25 cellular contexts compared by ENCODE assay signal in the genomic region with DNA sequence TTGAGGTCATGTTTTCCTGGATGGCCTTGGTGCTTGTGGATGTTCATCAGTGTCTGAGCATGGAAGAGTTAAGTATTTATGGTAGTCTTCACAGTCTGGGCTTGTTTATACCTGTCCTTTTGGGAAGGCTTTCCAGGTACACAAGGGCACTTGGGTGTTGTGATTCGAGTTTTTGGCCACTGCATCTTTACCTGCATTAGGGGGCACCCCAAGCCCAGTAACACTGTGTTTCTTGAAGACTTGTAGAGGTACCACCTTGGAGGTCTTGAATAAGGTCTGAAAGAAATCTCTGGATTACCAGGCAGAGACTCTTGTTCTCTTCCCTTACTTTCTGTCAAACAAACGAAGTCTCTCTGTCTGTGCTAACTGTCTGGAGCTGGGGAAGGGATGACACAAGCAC. TPM values are rescaled to one million over a fixed set of nuclear protein-coding genes. Genes with fewer than 3 reads are reported as not detected.
A peak's percentile ranks its signal among the peaks of the same experiment; 100 is the strongest.
DNase-seq lines count a peak whose midpoint lies in the region; ATAC-seq, FAIRE-seq and TF ChIP-seq lines count a peak whose summit lies in the region.
"Had no signal": no experiment of that assay in that cellular context is flagged by ENCODE, and none has a peak within 500 bp of the region (broad histone marks: within the 10 kb centered on the region; RNA-seq: fewer than 3 reads in every experiment).

No MANE protein-coding gene starts in this region.

- H2AFZ ChIP-seq in Loucy (ENCODE audit: low read length) (no peak overlapping the region), keratinocyte (ENCODE audit: control insufficient read depth, low read length) (peak overlapping the region; percentile 27)
- H2AFZ ChIP-seq: GM23248, PC-9 had no signal

- H3K4me2 ChIP-seq in Loucy (ENCODE audit: low read depth, low read length, poor library complexity, severe bottlenecking) (no peak overlapping the region), keratinocyte (ENCODE audit: control insufficient read depth, extremely low read depth, insufficient read depth, low read depth, low read length) (peak overlapping the region; percentile 27)
- H3K4me2 ChIP-seq: BLaER1, KMS-11, PC-9 had no signal

- peaks cover 15% of the 10 kb centered on the region for H3K4me1 Mint-ChIP-seq in chondrocyte (ENCODE audit: low read depth)

- FAIRE-seq in keratinocyte (lab: Jason Lieb, UNC) = peak; percentile 67
- FAIRE-seq: A204.1 had no signal

- no peaks in the 10 kb centered on the region for H4K20me1 ChIP-seq in Loucy (ENCODE audit: insufficient read depth, low read length, poor library complexity, severe bottlenecking)
- H4K20me1 ChIP-seq in keratinocyte (ENCODE audit: control insufficient read depth, extremely low read depth, insufficient read depth, low read length) = no peaks in the 10 kb centered on the region
- H4K20me1 ChIP-seq: BLaER1 had no signal

- H3K36me3 ChIP-seq in Loucy (ENCODE audit: insufficient read depth, low read length) (no peaks in the 10 kb centered on the region), keratinocyte (ENCODE audit: control insufficient read depth in 2 of 2, extremely low read depth in 1 of 2, insufficient read depth in 2 of 2, low read length in 2 of 2) (no peaks in the 10 kb centered on the region), tibial nerve (no peaks in the 10 kb centered on the region)
- H3K36me3 ChIP-seq: BLaER1, SJCRH30 had no signal

- H3K4me1 ChIP-seq in Loucy (ENCODE audit: insufficient read depth, low read length, poor library complexity, severe bottlenecking) = peaks cover 26% of the 10 kb centered on the region
- H3K4me1 ChIP-seq in keratinocyte (ENCODE audit: control insufficient read depth, extremely low read depth, insufficient read depth, low read length) = peaks cover 6% of the 10 kb centered on the region
- no peaks in the 10 kb centered on the region for H3K4me1 ChIP-seq in tibial nerve
- H3K4me1 ChIP-seq: BLaER1, SJCRH30 had no signal

- TF ChIP-seq CTCF in Loucy (conservative IDR thresholded peaks at IDR 0.05; ENCODE audit: low read length) = peak; percentile 46
- peak; percentile 16 for TF ChIP-seq CTCF in chondrocyte (IDR thresholded peaks at IDR 0.05)
- TF ChIP-seq CTCF in keratinocyte (optimal IDR thresholded peaks at IDR 0.05 in 1 of 3, IDR thresholded peaks at IDR 0.05 in 1 of 3, conservative IDR thresholded peaks at IDR 0.05 in 1 of 3; ENCODE audit: extremely low read depth in 1 of 3, insufficient read depth in 2 of 3, low read length in 3 of 3) = peak in 1 of 3 experiments; percentile 40
- no peak for TF ChIP-seq CTCF in tibial nerve (IDR thresholded peaks at IDR 0.05)

- H3K27me3 Mint-ChIP-seq in chondrocyte (ENCODE audit: low read depth) = no peaks in the 10 kb centered on the region

- H3K9ac ChIP-seq in Loucy (ENCODE audit: low read depth, low read length, poor library complexity, severe bottlenecking) = no peak overlapping the region
- H3K9ac ChIP-seq in keratinocyte (ENCODE audit: control insufficient read depth, extremely low read depth, insufficient read depth, low read length) = no peak overlapping the region
- H3K9ac ChIP-seq: BLaER1, GM23248, KMS-11 had no signal

- H3K9me2 ChIP-seq in Loucy (replicated peaks; ENCODE audit: low read depth, low read length) = no peaks in the 10 kb centered on the region

- no peaks in the 10 kb centered on the region for H3F3A ChIP-seq in Loucy (ENCODE audit: low read depth)

- H3K36me3 Mint-ChIP-seq in chondrocyte (ENCODE audit: low read depth) = peaks cover 12% of the 10 kb centered on the region
- H3K36me3 Mint-ChIP-seq: CD4-positive, CD25-positive, alpha-beta regulatory T cell had no signal

- no peaks in the 10 kb centered on the region for H3K79me2 ChIP-seq in Loucy (ENCODE audit: insufficient read depth, low read length)
- H3K79me2 ChIP-seq in keratinocyte (ENCODE audit: control insufficient read depth, insufficient read depth, low read length) = no peaks in the 10 kb centered on the region

- WGBS in tibial nerve, 2 donors = 78 to 79% methylated on average over 2 of the region's 2 CpGs

- TF ChIP-seq POLR2A in tibial nerve (IDR thresholded peaks at IDR 0.05) = no peak

- H3K9me3 ChIP-seq in Loucy (ENCODE audit: insufficient read depth, low read depth, low read length) (no peaks in the 10 kb centered on the region), keratinocyte (ENCODE audit: control insufficient read depth, low read depth, low read length) (peaks cover 2% of the 10 kb centered on the region), tibial nerve (peaks cover 0 to 9% (median 2%) of the 10 kb centered on the region in 4 donors)
- H3K9me3 ChIP-seq: SJCRH30 had no signal

- TF ChIP-seq EP300 in tibial nerve (IDR thresholded peaks at IDR 0.05) = no peak

- in situ Hi-C loops in KBM-7 (cut with MboI; ENCODE audit: low pct_unique_long_range_greater_than_20kb, low sequenced_read_pairs) = no loop called here

- dilution Hi-C loops in keratinocyte (cut with MboI; ENCODE audit: extremely low pct_ligation_motif_present, low sequenced_read_pairs) = no loop called here

- ATAC-seq in GM21723 (IDR thresholded peaks at IDR 0.05; ENCODE audit: unreplicated experiment) = no peak
- ATAC-seq: Right ventricle myocardium inferior, SK-N-SH treated with all-trans-retinoic acid at 6 μM for 48 hours had no signal

- H3K27ac Mint-ChIP-seq in chondrocyte (ENCODE audit: unreplicated experiment) = no peak overlapping the region
- H3K27ac Mint-ChIP-seq: CD4-positive, CD25-positive, alpha-beta regulatory T cell had no signal

- DNase-seq in ELF-1 (ENCODE audit: low read depth, low spot score) (peak; percentile 13), chondrocyte (ENCODE audit: low spot score) (no peak), keratinocyte (ENCODE audit: low read depth, low spot score) (no peak), KBM-7 (no peak), tibial nerve (ENCODE audit: low spot score in 2 of 2) (no peak)
- DNase-seq: CD4-positive, CD25-positive, alpha-beta regulatory T cell; COR-L47; DMS79 treated with DMSO at 0.1 percent for 48 hours; GM23248; HCEC 1CT; NCI-H1092 treated with DMSO at 0.1 percent for 48 hours; NCI-H1436 treated with DMSO at 0.1 percent for 48 hours; NCI-H1930; NCI-H446; NCI-H524 treated with DMSO at 0.1 percent for 48 hours; NCI-H774; PC-9; SJCRH30 had no signal

- H3K4me3 ChIP-seq in Loucy (ENCODE audit: low read length, poor library complexity, severe bottlenecking) (no peak overlapping the region), keratinocyte (ENCODE audit: control insufficient read depth in 2 of 3, extremely low read depth in 1 of 3, insufficient read depth in 2 of 3, low read depth in 1 of 3, low read length in 3 of 3) (no peak overlapping the region), tibial nerve (no peak overlapping the region)
- H3K4me3 ChIP-seq: BLaER1, GM23248, PC-9, SJCRH30 had no signal

- H3K27me3 ChIP-seq in Loucy (ENCODE audit: insufficient read depth, low read length, poor library complexity, severe bottlenecking) = no peaks in the 10 kb centered on the region
- no peaks in the 10 kb centered on the region for H3K27me3 ChIP-seq in keratinocyte (ENCODE audit: control insufficient read depth, extremely low read depth, insufficient read depth, low read length)
- no peaks in the 10 kb centered on the region for H3K27me3 ChIP-seq in tibial nerve
- H3K27me3 ChIP-seq: BLaER1, SJCRH30 had no signal

- no peak overlapping the region for H3K27ac ChIP-seq in keratinocyte (ENCODE audit: control insufficient read depth, insufficient read depth, low read length)
- no peak overlapping the region for H3K27ac ChIP-seq in tibial nerve
- H3K27ac ChIP-seq: BLaER1, GM23248, KMS-11, PC-9, SJCRH30 had no signal

- peaks cover 23% of the 10 kb centered on the region for H3K9me3 Mint-ChIP-seq in chondrocyte (ENCODE audit: low read depth)

- H3K4me3 Mint-ChIP-seq in chondrocyte (ENCODE audit: unreplicated experiment) = no peak overlapping the region
- H3K4me3 Mint-ChIP-seq: CD4-positive, CD25-positive, alpha-beta regulatory T cell had no signal

- no peaks in the 10 kb centered on the region for H3K9me1 ChIP-seq in keratinocyte (ENCODE audit: control insufficient read depth, extremely low read depth, insufficient read depth, low read length)

RNA-seq across cellular contexts. Expression of gene ROR1, which starts 34.4 kb away (rescaled TPM):
- total RNA-seq in chondrocyte (75.2 to 131 TPM (median 123 TPM) in 3 replicates), tibial nerve (10 to 100 TPM; 10.5 to 47.7 (median 43.7) TPM)
- 9.2 to 10.4 TPM (median 9.4 TPM) in 3 replicates for polyA plus RNA-seq in keratinocyte
- polyA plus RNA-seq in keratinocyte (2011; ENCODE audit: low read depth) = 1.8 TPM
- polyA plus RNA-seq in keratinocyte (2011; cell fraction: cytosol; rRNA removed) = 2.8 and 4.5 TPM in 2 replicates
- polyA plus RNA-seq in keratinocyte (2011; cell fraction: nucleus; rRNA removed) = 12.5 and 12.9 TPM in 2 replicates
- polyA plus RNA-seq in keratinocyte (2012; ENCODE audit: low replicate concordance) = 2.8 and 6.1 TPM in 2 replicates
- polyA minus RNA-seq in keratinocyte = 22.6 to 33.4 TPM (median 24.4 TPM) in 3 replicates
- 4.4 TPM for polyA minus RNA-seq in keratinocyte (2011; cell fraction: cytosol; rRNA and poly(A)+ RNA removed)
- 25.5 and 38.1 TPM in 2 replicates for polyA minus RNA-seq in keratinocyte (2011; cell fraction: nucleus; rRNA and poly(A)+ RNA removed)
- total RNA-seq: CD4-positive, CD25-positive, alpha-beta regulatory T cell had no signal
- polyA plus RNA-seq: CD4-positive, CD25-positive, alpha-beta regulatory T cell had no signal

Comparison
In these comparisons a context has a peak if more than half of its experiments do, and no peak if none do; other contexts are left out.
1. CTCF ChIP-seq: peak in Loucy (single experiment) and chondrocyte (single experiment); none in tibial nerve (0 of 5).